Comparison of ENCODE assay signal across 8 cellular contexts in the genomic region with DNA sequence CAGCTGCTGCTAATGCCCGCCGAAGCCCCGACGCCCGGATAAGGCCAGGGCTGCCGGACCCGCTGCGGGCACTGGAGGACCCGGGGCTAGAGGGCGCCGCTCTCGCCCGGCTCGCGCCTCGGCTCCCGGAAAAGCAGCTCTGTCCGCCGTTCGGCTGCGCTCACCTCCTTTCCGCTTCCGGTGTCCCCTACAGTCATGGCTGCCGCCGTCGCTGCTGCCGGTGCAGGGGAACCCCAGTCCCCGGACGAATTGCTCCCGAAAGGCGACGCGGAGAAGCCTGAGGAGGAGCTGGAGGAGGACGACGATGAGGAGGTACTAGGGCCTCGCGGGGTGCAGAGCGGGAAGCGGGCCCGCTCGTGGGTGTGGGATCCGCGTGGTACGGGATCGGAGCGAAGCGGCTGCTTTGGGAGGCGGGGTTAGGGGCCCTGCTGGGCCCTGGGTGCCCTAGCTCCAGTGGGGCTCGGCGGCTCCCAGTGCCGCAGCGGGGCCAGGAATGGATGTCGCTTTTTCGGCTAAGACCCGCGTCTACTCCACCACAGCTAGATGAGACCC. TPM values are rescaled to one million over a fixed set of nuclear protein-coding genes. Genes with fewer than 3 reads are reported as not detected.
DNase-seq lines count a peak whose midpoint lies in the region; ATAC-seq and TF ChIP-seq lines count a peak whose summit lies in the region.

A gene (plus strand): TSS at position 174 of the 552 bp plus-strand sequence. CDS start 22 bp downstream, at position 196.

- H3K36me3 ChIP-seq in ectodermal cell (ENCODE audit: control insufficient read depth, insufficient read depth, low read length) (peaks cover 28% of the 10 kb centered on the region), lung (ENCODE audit: control insufficient read depth in 2 of 2, insufficient read depth in 2 of 2, low read length in 2 of 2) (peaks cover 5 to 24% of the 10 kb centered on the region in 2 donors)

- H3K27ac ChIP-seq in CD4-positive, alpha-beta T cell (ENCODE audit: low read depth, low read length), result peak within 1 kb of the TSS; percentile 79
- H3K27ac ChIP-seq in ectodermal cell (ENCODE audit: insufficient read depth, low read depth, low read length, poor library complexity, severe bottlenecking), result no peak within 1 kb of the TSS
- peak within 1 kb of the TSS; percentile 67 to 83 for H3K27ac ChIP-seq in lung (ENCODE audit: low read depth in 1 of 2, low read length in 1 of 2)

- CTCF ChIA-PET in CD4-positive, alpha-beta T cell (lab: Charles Lee), result interaction anchor here (0.5 to 5.2 kb wide), 25 partner anchors 9 to 1795 kb away, joined by 3 to 58 read pairs (median 4); a partner anchor contains a TSS
- CTCF ChIA-PET in activated CD8-positive, alpha-beta T cell treated with anti-CD3 and anti-CD28 coated beads for 36 hours (lab: Charles Lee), result interaction anchor here (0.6 to 2.1 kb wide), 17 partner anchors 9 to 630 kb away, joined by 3 to 16 read pairs (median 4); a partner anchor contains a TSS

- WGBS in ectodermal cell, 2 experiments, result 1% methylated on average over 56 of the region's 56 CpGs
- 0% methylated on average over 56 of the region's 56 CpGs for WGBS in lung, 2 donors

- POLR2A ChIA-PET in CD4-positive, alpha-beta T cell (lab: Charles Lee), result interaction anchor here (0.6 to 4.2 kb wide), 22 partner anchors 8 to 718 kb away, joined by 3 to 66 read pairs (median 4); a partner anchor contains a TSS
- POLR2A ChIA-PET in activated CD8-positive, alpha-beta T cell treated with anti-CD3 and anti-CD28 coated beads for 36 hours (lab: Charles Lee), result interaction anchor here (1.0 to 3.1 kb wide), 13 partner anchors 10 to 415 kb away, joined by 3 to 62 read pairs (median 4); a partner anchor contains a TSS

- H3K4me1 ChIP-seq in ectodermal cell (ENCODE audit: control insufficient read depth, insufficient read depth, low read length) (no peaks in the 10 kb centered on the region), lung (ENCODE audit: control insufficient read depth in 2 of 2, insufficient read depth in 2 of 2, low read length in 2 of 2) (peaks cover 4 to 5% of the 10 kb centered on the region in 2 donors)

- H3K27me3 ChIP-seq in CD4-positive, alpha-beta T cell (ENCODE audit: control insufficient read depth, insufficient read depth, low read length), result no peaks in the 10 kb centered on the region
- no peaks in the 10 kb centered on the region for H3K27me3 ChIP-seq in ectodermal cell (ENCODE audit: control insufficient read depth, insufficient read depth, low read length, poor library complexity, severe bottlenecking)
- no peaks in the 10 kb centered on the region for H3K27me3 ChIP-seq in lung (ENCODE audit: control insufficient read depth, insufficient read depth)

- H3K9me3 ChIP-seq in CD4-positive, alpha-beta T cell (ENCODE audit: control insufficient read depth, low read length), result no peaks in the 10 kb centered on the region
- H3K9me3 ChIP-seq in ectodermal cell (ENCODE audit: control insufficient read depth, low read length) (no peaks in the 10 kb centered on the region), lung (ENCODE audit: control insufficient read depth in 2 of 2, insufficient read depth in 1 of 2, low read length in 1 of 2) (no peaks in the 10 kb centered on the region)

- DNase-seq in CD4-positive, alpha-beta T cell, result peak; percentile 67 to 82 (median 78)
- DNase-seq in NCI-H82 treated with DMSO at 0.1 percent for 48 hours (lab: John Stamatoyannopoulos, UW; ENCODE audit: unreplicated experiment) (peak; percentile 33), lung (ENCODE audit: low spot score) (peak; percentile 88)
- DNase-seq in activated CD8-positive, alpha-beta T cell treated with anti-CD3 and anti-CD28 coated beads for 36 hours, result peak; percentile 89
- DNase-seq in stimulated activated CD4-positive, alpha-beta T cell treated with anti-CD3 and anti-CD28 coated beads, TNF-alpha, amount 100 ng/mL, for 48 hours (ENCODE audit: low read depth in 3 of 3), result peak; percentile 73 to 80 (median 76)

- H3K9me3 Mint-ChIP-seq in CD4-positive, alpha-beta T cell, result no peaks in the 10 kb centered on the region
- H3K9me3 Mint-ChIP-seq in activated CD8-positive, alpha-beta T cell treated with anti-CD3 and anti-CD28 coated beads for 36 hours, result no peaks in the 10 kb centered on the region

- H3K4me1 Mint-ChIP-seq in CD4-positive, alpha-beta T cell (ENCODE audit: low read depth), result peaks cover 24% of the 10 kb centered on the region
- peaks cover 26% of the 10 kb centered on the region for H3K4me1 Mint-ChIP-seq in activated CD8-positive, alpha-beta T cell treated with anti-CD3 and anti-CD28 coated beads for 36 hours (ENCODE audit: low read depth)

- H3K36me3 Mint-ChIP-seq in CD4-positive, alpha-beta T cell (ENCODE audit: low read depth), result peaks cover 49% of the 10 kb centered on the region
- H3K36me3 Mint-ChIP-seq in activated CD8-positive, alpha-beta T cell treated with anti-CD3 and anti-CD28 coated beads for 36 hours (ENCODE audit: low read depth), result peaks cover 41% of the 10 kb centered on the region

- peak within 1 kb of the TSS; percentile 87 for H3K27ac Mint-ChIP-seq in CD4-positive, alpha-beta T cell
- peak within 1 kb of the TSS; percentile 96 for H3K27ac Mint-ChIP-seq in activated CD8-positive, alpha-beta T cell treated with anti-CD3 and anti-CD28 coated beads for 36 hours

- no peaks in the 10 kb centered on the region for H3K27me3 Mint-ChIP-seq in CD4-positive, alpha-beta T cell
- no peaks in the 10 kb centered on the region for H3K27me3 Mint-ChIP-seq in activated CD8-positive, alpha-beta T cell treated with anti-CD3 and anti-CD28 coated beads for 36 hours

- TF ChIP-seq CTCF in CD4-positive, alpha-beta T cell (IDR thresholded peaks at IDR 0.05), result peak; percentile 65
- TF ChIP-seq CTCF in activated CD8-positive, alpha-beta T cell treated with anti-CD3 and anti-CD28 coated beads for 36 hours (IDR thresholded peaks at IDR 0.05), result no peak
- TF ChIP-seq CTCF in lung (IDR thresholded peaks at IDR 0.05; ENCODE audit: control extremely low read depth, extremely low read depth), result peak; percentile 71

- peak within 1 kb of the TSS; percentile 87 for H3K4me3 ChIP-seq in ectodermal cell (ENCODE audit: insufficient read depth, low read depth, low read length)
- peak within 1 kb of the TSS; percentile 97 for H3K4me3 ChIP-seq in lung

- peak within 1 kb of the TSS; percentile 98 for H3K4me3 Mint-ChIP-seq in CD4-positive, alpha-beta T cell
- peak within 1 kb of the TSS; percentile 97 for H3K4me3 Mint-ChIP-seq in activated CD8-positive, alpha-beta T cell treated with anti-CD3 and anti-CD28 coated beads for 36 hours

- ATAC-seq in CD4-positive, alpha-beta T cell (ENCODE audit: poor library complexity), result peak; percentile 88
- peak; percentile 90 for ATAC-seq in GM19395 (IDR thresholded peaks at IDR 0.05; ENCODE audit: unreplicated experiment)
- ATAC-seq in HG03565 (IDR thresholded peaks at IDR 0.05; ENCODE audit: unreplicated experiment), result peak; percentile 88
- peak; percentile 98 for ATAC-seq in activated CD8-positive, alpha-beta T cell treated with anti-CD3 and anti-CD28 coated beads for 36 hours
- ATAC-seq in lung (ENCODE audit: insufficient read depth, low FRiP score), result peak; percentile 100

- intact Hi-C loops in CD4-positive, alpha-beta T cell (cut with DNase I, micrococcal nuclease), result loop anchor here (1.0 to 10.0 kb wide), 4 partner anchors 18 to 177 kb away; a partner anchor contains a TSS
- intact Hi-C loops in activated CD8-positive, alpha-beta T cell treated with anti-CD3 and anti-CD28 coated beads for 36 hours (cut with micrococcal nuclease), result no loop called here

RNA-seq across cellular contexts. Expression of the gene that starts here (rescaled TPM):
- total RNA-seq in CD4-positive, alpha-beta T cell, result 10 to 100 TPM; 53.7 to 54.8 TPM
- total RNA-seq in activated CD8-positive, alpha-beta T cell treated with anti-CD3 and anti-CD28 coated beads for 36 hours, result 100 to 1,000 TPM; 155 to 158 TPM
- polyA plus RNA-seq in ectodermal cell (2013, experiment 1 of 4), result 96.5 TPM
- polyA plus RNA-seq in ectodermal cell (2013, experiment 2 of 4), result 96.6 TPM
- polyA plus RNA-seq in ectodermal cell (2013, experiment 3 of 4), result 73.4 TPM
- 81.1 TPM for polyA plus RNA-seq in ectodermal cell (2013, experiment 4 of 4)
- total RNA-seq in lung, result 10 to 100 TPM; 27.3 to 57.7 TPM
- polyA plus RNA-seq in lung, result 10 to 100 TPM; 25.6 to 31.1 TPM

Comparison
In these comparisons a context has a peak if more than half of its experiments do, and no peak if none do; other contexts are left out.
1. DNase-seq: peak in every context shown above with its lines; median percentile 89 in activated CD8-positive, alpha-beta T cell treated with anti-CD3 and anti-CD28 coated beads for 36 hours; 88 in lung; 78 in CD4-positive, alpha-beta T cell; 76 in stimulated activated CD4-positive, alpha-beta T cell treated with anti-CD3 and anti-CD28 coated beads, TNF-alpha, amount 100 ng/mL, for 48 hours; 33 in NCI-H82 treated with DMSO at 0.1 percent for 48 hours.